1 cellular context compared by ENCODE assay signal in genomic region chr9:134188421-134189166, GRCh38.
TF ChIP-seq lines count a peak whose summit lies in the region.

No MANE protein-coding gene starts in this region.

TF ChIP-seq in SK-N-SH, 30 proteins besides CTCF, POLR2A, EP300 and RAD21 (continued from another document):
- no peak for TF ChIP-seq NRF1 (IDR thresholded peaks at IDR 0.05; ENCODE audit: low read depth, low read length)
- TF ChIP-seq FOXM1 (IDR thresholded peaks at IDR 0.05; ENCODE audit: low read depth) = no peak
- TF ChIP-seq ELF1 (IDR thresholded peaks at IDR 0.05) = no peak
- no peak for TF ChIP-seq POLR2AphosphoS5 (IDR thresholded peaks at IDR 0.05; ENCODE audit: low read depth, low read length)
- no peak for TF ChIP-seq JUND (IDR thresholded peaks at IDR 0.05)
- no peak for TF ChIP-seq NFIC (IDR thresholded peaks at IDR 0.05; ENCODE audit: borderline replicate concordance)
- TF ChIP-seq, protein P1, sequence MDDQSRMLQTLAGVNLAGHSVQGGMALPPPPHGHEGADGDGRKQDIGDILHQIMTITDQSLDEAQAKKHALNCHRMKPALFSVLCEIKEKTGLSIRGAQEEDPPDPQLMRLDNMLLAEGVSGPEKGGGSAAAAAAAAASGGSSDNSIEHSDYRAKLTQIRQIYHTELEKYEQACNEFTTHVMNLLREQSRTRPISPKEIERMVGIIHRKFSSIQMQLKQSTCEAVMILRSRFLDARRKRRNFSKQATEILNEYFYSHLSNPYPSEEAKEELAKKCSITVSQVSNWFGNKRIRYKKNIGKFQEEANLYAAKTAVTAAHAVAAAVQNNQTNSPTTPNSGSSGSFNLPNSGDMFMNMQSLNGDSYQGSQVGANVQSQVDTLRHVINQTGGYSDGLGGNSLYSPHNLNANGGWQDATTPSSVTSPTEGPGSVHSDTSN (IDR thresholded peaks at IDR 0.05) = no peak
